In genomic region chr12:118682656-118683055, GRCh38 we compare ENCODE assay signal across 16 cellular contexts.
A peak's percentile ranks its signal among the peaks of the same experiment; 100 is the strongest.
DNase-seq lines count a peak whose midpoint lies in the region; ATAC-seq lines count a peak whose summit lies in the region.
"Had no signal": no experiment of that assay in that cellular context is flagged by ENCODE, and none has a peak within 500 bp of the region (broad histone marks: within the 10 kb centered on the region; RNA-seq: fewer than 3 reads in every experiment).

No MANE protein-coding gene starts in this region.

- H3K4me1 Mint-ChIP-seq in stimulated activated memory B cell treated with anti-CD40 and anti-IgM and Interleukin-4, amounts not matched to agents 10 μg/mL and 1 μg/mL and 100 μg/mL, for 72 hours = peaks cover 10% of the 10 kb centered on the region
- H3K4me1 Mint-ChIP-seq: stimulated activated effector memory CD8-positive, alpha-beta T cell treated with anti-CD3 and anti-CD28 coated beads, Interleukin-12 subunit alpha, Interleukin-12 subunit beta, amount 100 ng/mL, for 72 hours had no signal

- peaks cover 11% of the 10 kb centered on the region for H3K27me3 Mint-ChIP-seq in stimulated activated memory B cell treated with anti-CD40 and anti-IgM and Interleukin-4, amounts not matched to agents 10 μg/mL and 1 μg/mL and 100 μg/mL, for 72 hours

- no peak overlapping the region for H3K27ac Mint-ChIP-seq in stimulated activated memory B cell treated with anti-CD40 and anti-IgM and Interleukin-4, amounts not matched to agents 10 μg/mL and 1 μg/mL and 100 μg/mL, for 72 hours
- H3K27ac Mint-ChIP-seq: stimulated activated effector memory CD8-positive, alpha-beta T cell treated with anti-CD3 and anti-CD28 coated beads, Interleukin-12 subunit alpha, Interleukin-12 subunit beta, amount 100 ng/mL, for 72 hours; type B pancreatic cell had no signal

- peaks cover 7% of the 10 kb centered on the region for H3K9me3 Mint-ChIP-seq in stimulated activated memory B cell treated with anti-CD40 and anti-IgM and Interleukin-4, amounts not matched to agents 10 μg/mL and 1 μg/mL and 100 μg/mL, for 72 hours
- H3K9me3 Mint-ChIP-seq: type B pancreatic cell had no signal

- H3K4me3 Mint-ChIP-seq in stimulated activated memory B cell treated with anti-CD40 and anti-IgM and Interleukin-4, amounts not matched to agents 10 μg/mL and 1 μg/mL and 100 μg/mL, for 72 hours = no peak overlapping the region
- H3K4me3 Mint-ChIP-seq: stimulated activated effector memory CD8-positive, alpha-beta T cell treated with anti-CD3 and anti-CD28 coated beads, Interleukin-12 subunit alpha, Interleukin-12 subunit beta, amount 100 ng/mL, for 72 hours; type B pancreatic cell had no signal

- peak; percentile 97 for ATAC-seq in GM19351 (IDR thresholded peaks at IDR 0.05; ENCODE audit: unreplicated experiment)
- peak; percentile 47 for ATAC-seq in HG02623 (IDR thresholded peaks at IDR 0.05; ENCODE audit: unreplicated experiment)
- peak; percentile 64 for ATAC-seq in HG03521 (IDR thresholded peaks at IDR 0.05; ENCODE audit: unreplicated experiment)
- ATAC-seq in stimulated activated memory B cell treated with anti-CD40 and anti-IgM and Interleukin-4, amounts not matched to agents 10 μg/mL and 1 μg/mL and 100 μg/mL, for 72 hours = peak; percentile 55
- ATAC-seq: foreskin keratinocyte; stimulated activated effector memory CD8-positive, alpha-beta T cell treated with anti-CD3 and anti-CD28 coated beads, Interleukin-12 subunit alpha, Interleukin-12 subunit beta, amount 100 ng/mL, for 72 hours had no signal

- DNase-seq in NCI-H1105 (lab: John Stamatoyannopoulos, UW) = no peak
- DNase-seq in activated gamma-delta T cell treated with Interleukin-2 at 50 U/mL for 16 hours = no peak
- DNase-seq in KG1 (lab: John Stamatoyannopoulos, UW) = no peak
- no peak for DNase-seq in activated CD4-positive, CD25-positive, alpha-beta regulatory T cell (lab: John Stamatoyannopoulos, UW)
- DNase-seq: activated effector memory CD4-positive, alpha-beta T cell treated with anti-CD3 and anti-CD28 coated beads, Interleukin-2, amount 50 U/mL, for 16 hours; aorta; DMS153; foreskin keratinocyte; NCI-H1930; NCI-H526 treated with DMSO at 0.1 percent for 48 hours had no signal

- no peaks in the 10 kb centered on the region for H3K36me3 Mint-ChIP-seq in stimulated activated memory B cell treated with anti-CD40 and anti-IgM and Interleukin-4, amounts not matched to agents 10 μg/mL and 1 μg/mL and 100 μg/mL, for 72 hours
- H3K36me3 Mint-ChIP-seq: stimulated activated effector memory CD8-positive, alpha-beta T cell treated with anti-CD3 and anti-CD28 coated beads, Interleukin-12 subunit alpha, Interleukin-12 subunit beta, amount 100 ng/mL, for 72 hours; type B pancreatic cell had no signal

Comparison
In these comparisons a context has a peak if more than half of its experiments do, and no peak if none do; other contexts are left out.
1. ATAC-seq: peak in every context shown above with its lines; median percentile 97 in GM19351; 64 in HG03521; 55 in stimulated activated memory B cell treated with anti-CD40 and anti-IgM and Interleukin-4, amounts not matched to agents 10 μg/mL and 1 μg/mL and 100 μg/mL, for 72 hours; 47 in HG02623.